In the genomic region with DNA sequence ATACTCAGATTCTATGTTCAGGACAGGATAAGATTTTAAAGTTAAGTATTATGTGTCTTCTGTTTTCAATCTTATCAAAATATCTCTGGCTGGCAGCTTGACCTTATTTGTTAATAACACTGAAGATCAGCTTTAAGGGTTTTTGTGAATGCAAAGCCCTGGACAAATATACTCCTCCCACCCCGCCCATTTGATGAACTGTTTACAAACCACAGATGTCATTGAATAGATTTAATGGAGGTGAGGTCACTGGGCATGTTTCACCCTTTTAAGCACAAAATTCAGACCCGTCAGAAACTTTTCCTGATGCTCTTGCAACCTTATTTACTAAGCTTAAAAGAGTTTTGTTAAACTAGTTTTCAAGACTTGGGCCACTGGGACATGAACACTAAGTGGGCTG, we compare ENCODE assay signal across 14 cellular contexts.
A peak's percentile ranks its signal among the peaks of the same experiment; 100 is the strongest.
DNase-seq lines count a peak whose midpoint lies in the region; ATAC-seq and TF ChIP-seq lines count a peak whose summit lies in the region.
"Had no signal": no experiment of that assay in that cellular context is flagged by ENCODE, and none has a peak within 500 bp of the region (broad histone marks: within the 10 kb centered on the region; RNA-seq: fewer than 3 reads in every experiment).

No MANE protein-coding gene starts in this region.

- TF ChIP-seq CTCF in HL-60 (IDR thresholded peaks at IDR 0.05; ENCODE audit: insufficient read depth, low read length) (no peak), foreskin fibroblast (IDR thresholded peaks at IDR 0.05; ENCODE audit: low read depth, low read length) (no peak), GM10248 (IDR thresholded peaks at IDR 0.05; ENCODE audit: control extremely low read depth, extremely low read depth, low read depth, missing control alignments) (no peak)

- H3K27ac ChIP-seq in HL-60 (replicated peaks), result peak overlapping the region; percentile 96

- POLR2A ChIA-PET in GM10248 (lab: Yijun Ruan, JAX), result no interaction called here

- no peak for ATAC-seq in GM21447 (IDR thresholded peaks at IDR 0.05; ENCODE audit: unreplicated experiment)

- peak; percentile 43 for DNase-seq in DMS153 treated with DMSO at 0.1 percent for 48 hours (lab: John Stamatoyannopoulos, UW; ENCODE audit: unreplicated experiment)
- DNase-seq in HL-60 (ENCODE audit: low read depth in 1 of 2, low spot score in 1 of 2), result no peak
- peak; percentile 10 for DNase-seq in OCI-M1 (lab: John Stamatoyannopoulos, UW)
- DNase-seq in foreskin fibroblast, result peak; percentile 46 to 65
- DNase-seq in NCI-H226, result no peak
- DNase-seq in OCI-M2 (lab: John Stamatoyannopoulos, UW; ENCODE audit: unreplicated experiment), result no peak
- DNase-seq in GM10248 (ENCODE audit: extremely low spot score), result no peak
- DNase-seq: activated CD4-positive, alpha-beta T cell treated with anti-CD3 and anti-CD28 coated beads, Interleukin-2, amount 10 ng/mL, durations not matched to agents 7 days and 5 days; activated naive CD8-positive, alpha-beta T cell treated with anti-CD3 and anti-CD28 coated beads for 36 hours; central memory CD4-positive, alpha-beta T cell; natural killer cell; T-helper 9 cell had no signal

- CTCF ChIA-PET in GM10248 (lab: Yijun Ruan, JAX), result interaction anchor here (1.0 to 3.2 kb wide), 10 partner anchors 10 to 404 kb away, joined by 3 to 21 read pairs (median 4); a partner anchor contains a TSS

- no peaks in the 10 kb centered on the region for H3K27me3 ChIP-seq in HL-60 (ENCODE audit: insufficient read depth, poor library complexity, severe bottlenecking)

- H3K4me3 ChIP-seq in HL-60 (replicated peaks; ENCODE audit: insufficient read depth, low read length), result no peak overlapping the region
- H3K4me3 ChIP-seq in foreskin fibroblast (ENCODE audit: low read depth in 1 of 2, low read length in 2 of 2), result no peak overlapping the region
- H3K4me3 ChIP-seq: lung had no signal

Comparison
In these comparisons a context has a peak if more than half of its experiments do, and no peak if none do; other contexts are left out.
1. DNase-seq: peak in DMS153 treated with DMSO at 0.1 percent for 48 hours (single experiment), OCI-M1 (single experiment) and foreskin fibroblast (2 of 2); none in HL-60 (0 of 2), NCI-H226 (single experiment), OCI-M2 (single experiment) and GM10248 (single experiment).